11 cellular contexts compared by ENCODE assay signal in genomic region chr9:4084440-4084818, GRCh38.
DNase-seq lines count a peak whose midpoint lies in the region; ATAC-seq and TF ChIP-seq lines count a peak whose summit lies in the region.
"Had no signal": no experiment of that assay in that cellular context is flagged by ENCODE, and none has a peak within 500 bp of the region (broad histone marks: within the 10 kb centered on the region; RNA-seq: fewer than 3 reads in every experiment).

No MANE protein-coding gene starts in this region.

- peak overlapping the region in 1 of 12 donors; percentile 11 for H3K4me3 ChIP-seq in heart left ventricle
- H3K4me3 ChIP-seq in uterus, result no peak overlapping the region
- H3K4me3 ChIP-seq: upper lobe of left lung had no signal

- intact Hi-C loops in Right ventricle myocardium inferior (cut with DNase I) (loop anchor here (5.0 to 10.0 kb wide), 2 partner anchors 143 to 220 kb away; partner anchors contain the start of gene GLIS3), cardiac septum (cut with DNase I) (loop anchor here (10.0 kb wide), 1 partner anchor 210 kb away; no protein-coding TSS in a partner anchor), heart left ventricle (cut with DNase I) (loop anchor here in 2 of 10 donors (10.0 kb wide), 1 partner anchor 210 kb away; no protein-coding TSS in a partner anchor), uterus (cut with DNase I; ENCODE audit: low total_unique reads) (no loop called here)

- no peak for TF ChIP-seq CTCF in heart left ventricle (IDR thresholded peaks at IDR 0.05)
- TF ChIP-seq CTCF in uterus (IDR thresholded peaks at IDR 0.05), result no peak

- H3K4me1 ChIP-seq in heart left ventricle (peaks cover 0 to 27% (median 10%) of the 10 kb centered on the region in 12 donors), uterus (no peaks in the 10 kb centered on the region)
- H3K4me1 ChIP-seq: upper lobe of left lung had no signal

- DNase-seq in Right ventricle myocardium inferior (ENCODE audit: missing footprints) (no peak), cardiac septum (ENCODE audit: low spot score) (no peak), heart left ventricle (peak in 4 of 5 donors; percentile 45 to 50 (median 46)), myocyte (ENCODE audit: low read depth) (peak; percentile 29), uterus (peak in 1 of 2 donors; percentile 36), NCI-H748 (lab: John Stamatoyannopoulos, UW; ENCODE audit: unreplicated experiment) (no peak)
- no peak for DNase-seq in stimulated activated naive CD4-positive, alpha-beta T cell (lab: John Stamatoyannopoulos, UW)
- DNase-seq: DMS 273 treated with DMSO at 0.1 percent for 48 hours, NCI-H1105 treated with DMSO at 0.1 percent for 48 hours, upper lobe of left lung had no signal

- H3K36me3 ChIP-seq in heart left ventricle (no peaks in the 10 kb centered on the region), uterus (no peaks in the 10 kb centered on the region)
- H3K36me3 ChIP-seq: upper lobe of left lung had no signal

- H3K27me3 ChIP-seq in heart left ventricle (no peaks in the 10 kb centered on the region), uterus (no peaks in the 10 kb centered on the region)
- H3K27me3 ChIP-seq: upper lobe of left lung had no signal

- H3K9me3 ChIP-seq in heart left ventricle, result peaks cover 0 to 3% (median 0%) of the 10 kb centered on the region in 12 donors
- H3K9me3 ChIP-seq in uterus, result no peaks in the 10 kb centered on the region
- H3K9me3 ChIP-seq: upper lobe of left lung had no signal

- 29 to 38% (median 35%) methylated on average over 13 of the region's 13 CpGs for WGBS in heart left ventricle, 4 donors

- H3K27ac ChIP-seq in heart left ventricle (peak overlapping the region in 10 of 12 donors; percentile 44 to 72 (median 59)), uterus (peak overlapping the region; percentile 42 to 53)

- TF ChIP-seq POLR2A in heart left ventricle (IDR thresholded peaks at IDR 0.05), result no peak
- no peak for TF ChIP-seq POLR2A in uterus (IDR thresholded peaks at IDR 0.05)

- ATAC-seq in Right ventricle myocardium inferior (peak; percentile 72), heart left ventricle (peak; percentile 77 to 89 (median 80)), GM21423 (IDR thresholded peaks at IDR 0.05; ENCODE audit: unreplicated experiment) (no peak)

Comparison
In these comparisons a context has a peak if more than half of its experiments do, and no peak if none do; other contexts are left out.
1. DNase-seq: peak in heart left ventricle (4 of 5) and myocyte (single experiment); none in Right ventricle myocardium inferior (single experiment), cardiac septum (single experiment), stimulated activated naive CD4-positive, alpha-beta T cell (0 of 6) and NCI-H748 (single experiment).